ENCODE assay signal across 8 cellular contexts in genomic region chr22:24175160-24175808, GRCh38. TPM values are rescaled to one million over a fixed set of nuclear protein-coding genes. Genes with fewer than 3 reads are reported as not detected.
DNase-seq lines count a peak whose midpoint lies in the region; ATAC-seq, FAIRE-seq and TF ChIP-seq lines count a peak whose summit lies in the region.

No MANE protein-coding gene starts in this region.

- no peaks in the 10 kb centered on the region for H4K20me1 ChIP-seq in neural progenitor cell (ENCODE audit: low read depth)

- H2AFZ ChIP-seq in neural progenitor cell (replicated peaks), result no peak overlapping the region

- no peak overlapping the region for H3K4me3 ChIP-seq in A673 (ENCODE audit: low read depth, low read length, poor library complexity, severe bottlenecking)
- no peak overlapping the region for H3K4me3 ChIP-seq in fibroblast of the aortic adventitia (ENCODE audit: low read depth, low read length)
- H3K4me3 ChIP-seq in neural progenitor cell, result no peak overlapping the region
- H3K4me3 ChIP-seq in suprapubic skin, result no peak overlapping the region

- WGBS in suprapubic skin, result 66% methylated on average over 6 of the region's 11 CpGs

- H3K4me1 ChIP-seq in A673 (ENCODE audit: insufficient read depth, low read length, poor library complexity, severe bottlenecking) (no peaks in the 10 kb centered on the region), neural progenitor cell (no peaks in the 10 kb centered on the region), suprapubic skin (peaks cover 18% of the 10 kb centered on the region)

- ATAC-seq in HG03520 (IDR thresholded peaks at IDR 0.05; ENCODE audit: unreplicated experiment), result no peak

- peaks cover 25% of the 10 kb centered on the region for H3K36me3 Mint-ChIP-seq in activated T-helper 2 cell treated with anti-CD3 and anti-CD28 coated beads, Interferon-gamma antibody, Interleukin-2, Interleukin-4, amounts not matched to agents 10 μg/mL and 5 μg/mL and 100 μg/mL, durations not matched to agents 14 hours and 24 hours and 36 hours (ENCODE audit: low read depth)
- peaks cover 1% of the 10 kb centered on the region for H3K36me3 Mint-ChIP-seq in neural progenitor cell

- intact Hi-C loops in A673 (cut with micrococcal nuclease; ENCODE audit: unreplicated experiment), result loop anchor here (2.0 to 10.0 kb wide), 2 partner anchors 68 to 220 kb away; no protein-coding TSS in a partner anchor
- intact Hi-C loops in activated T-helper 2 cell treated with anti-CD3 and anti-CD28 coated beads, Interferon-gamma antibody, Interleukin-2, Interleukin-4, amounts not matched to agents 10 μg/mL and 5 μg/mL and 100 μg/mL, durations not matched to agents 14 hours and 24 hours and 36 hours (cut with micrococcal nuclease), result loop anchor here (10.0 kb wide), 1 partner anchor 190 kb away; the partner anchor contains the start of gene GSTT2

- H3K27ac ChIP-seq in A673 (ENCODE audit: low read depth, low read length, poor library complexity, severe bottlenecking) (no peak overlapping the region), neural progenitor cell (no peak overlapping the region), suprapubic skin (peak overlapping the region; percentile 15)

- no peaks in the 10 kb centered on the region for H3K9me3 Mint-ChIP-seq in activated T-helper 2 cell treated with anti-CD3 and anti-CD28 coated beads, Interferon-gamma antibody, Interleukin-2, Interleukin-4, amounts not matched to agents 10 μg/mL and 5 μg/mL and 100 μg/mL, durations not matched to agents 14 hours and 24 hours and 36 hours
- no peaks in the 10 kb centered on the region for H3K9me3 Mint-ChIP-seq in neural progenitor cell

- H3K27me3 ChIP-seq in A673 (replicated peaks; ENCODE audit: insufficient read depth, low read depth, low read length, poor library complexity) (no peaks in the 10 kb centered on the region), neural progenitor cell (no peaks in the 10 kb centered on the region), suprapubic skin (no peaks in the 10 kb centered on the region)

- H3K9me3 ChIP-seq in A673 (ENCODE audit: low read depth, low read length, poor library complexity, severe bottlenecking), result no peaks in the 10 kb centered on the region
- no peaks in the 10 kb centered on the region for H3K9me3 ChIP-seq in neural progenitor cell (ENCODE audit: low read depth)
- H3K9me3 ChIP-seq in suprapubic skin, result no peaks in the 10 kb centered on the region

- TF ChIP-seq POLR2A in GM12891 (IDR thresholded peaks at IDR 0.05; ENCODE audit: low read depth, low read length) (no peak), suprapubic skin (IDR thresholded peaks at IDR 0.05) (no peak)

- FAIRE-seq in GM12891 (lab: Jason Lieb, UNC) (peak; percentile 75), RCC 7860 (lab: Jason Lieb, UNC) (no peak)

- TF ChIP-seq EP300 in suprapubic skin (IDR thresholded peaks at IDR 0.05), result no peak

- no peaks in the 10 kb centered on the region for H3K4me1 Mint-ChIP-seq in activated T-helper 2 cell treated with anti-CD3 and anti-CD28 coated beads, Interferon-gamma antibody, Interleukin-2, Interleukin-4, amounts not matched to agents 10 μg/mL and 5 μg/mL and 100 μg/mL, durations not matched to agents 14 hours and 24 hours and 36 hours (ENCODE audit: low read depth)
- peaks cover 7% of the 10 kb centered on the region for H3K4me1 Mint-ChIP-seq in neural progenitor cell

- H3K36me3 ChIP-seq in A673 (ENCODE audit: insufficient read depth, low read length, poor library complexity, severe bottlenecking) (peaks cover 8% of the 10 kb centered on the region), neural progenitor cell (no peaks in the 10 kb centered on the region), suprapubic skin (peaks cover 71% of the 10 kb centered on the region)

- TF ChIP-seq CTCF in A673 (conservative IDR thresholded peaks at IDR 0.05; ENCODE audit: low read depth, low read length) (peak; percentile 75), fibroblast of the aortic adventitia (IDR thresholded peaks at IDR 0.05; ENCODE audit: insufficient read depth, low read length) (peak; percentile 96), neural progenitor cell (IDR thresholded peaks at IDR 0.05) (peak; percentile 74), suprapubic skin (IDR thresholded peaks at IDR 0.05) (peak; percentile 60 to 76)

- H3K4me2 ChIP-seq in neural progenitor cell, result no peak overlapping the region

- H3K27me3 Mint-ChIP-seq in activated T-helper 2 cell treated with anti-CD3 and anti-CD28 coated beads, Interferon-gamma antibody, Interleukin-2, Interleukin-4, amounts not matched to agents 10 μg/mL and 5 μg/mL and 100 μg/mL, durations not matched to agents 14 hours and 24 hours and 36 hours (ENCODE audit: low read depth), result no peaks in the 10 kb centered on the region
- no peaks in the 10 kb centered on the region for H3K27me3 Mint-ChIP-seq in neural progenitor cell (ENCODE audit: insufficient read depth, low read depth)

- no peak overlapping the region for H3K9ac ChIP-seq in neural progenitor cell

- no peaks in the 10 kb centered on the region for H3F3A ChIP-seq in neural progenitor cell (ENCODE audit: low read depth)

- H3K4me3 Mint-ChIP-seq in activated T-helper 2 cell treated with anti-CD3 and anti-CD28 coated beads, Interferon-gamma antibody, Interleukin-2, Interleukin-4, amounts not matched to agents 10 μg/mL and 5 μg/mL and 100 μg/mL, durations not matched to agents 14 hours and 24 hours and 36 hours (ENCODE audit: low read depth), result no peak overlapping the region
- H3K4me3 Mint-ChIP-seq in neural progenitor cell, result no peak overlapping the region

- DNase-seq in A673 (ENCODE audit: low spot score) (peak; percentile 75), GM12891 (ENCODE audit: insufficient read length, low spot score) (peak; percentile 82), RCC 7860 (ENCODE audit: low spot score) (peak; percentile 26), fibroblast of the aortic adventitia (ENCODE audit: low read depth) (peak; percentile 74), neural progenitor cell (ENCODE audit: low spot score) (peak; percentile 85), suprapubic skin (ENCODE audit: low spot score in 2 of 2) (peak; percentile 86 to 92)
- peak; percentile 41 for DNase-seq in activated T-helper 2 cell treated with anti-CD3 and anti-CD28 coated beads, Interferon-gamma antibody, Interleukin-2, Interleukin-4, amounts not matched to agents 10 μg/mL and 5 μg/mL and 100 μg/mL, durations not matched to agents 14 hours and 24 hours and 36 hours (ENCODE audit: low spot score)

- H3K27ac Mint-ChIP-seq in activated T-helper 2 cell treated with anti-CD3 and anti-CD28 coated beads, Interferon-gamma antibody, Interleukin-2, Interleukin-4, amounts not matched to agents 10 μg/mL and 5 μg/mL and 100 μg/mL, durations not matched to agents 14 hours and 24 hours and 36 hours, result no peak overlapping the region
- H3K27ac Mint-ChIP-seq in neural progenitor cell, result peak overlapping the region; percentile 72

- no peaks in the 10 kb centered on the region for H3K79me2 ChIP-seq in neural progenitor cell (ENCODE audit: low read depth)

- CTCF ChIA-PET in A673 (lab: Charles Lee), result interaction anchor here (0.5 to 2.2 kb wide), 6 partner anchors 18 to 362 kb away, joined by 3 to 9 read pairs (median 4); partner anchors contain the start of gene MIF

- no TSS peak for BruUV-seq in A673 (replicated peaks; lab: Mats Ljungman, UMichigan)

- POLR2A ChIA-PET in A673 (lab: Charles Lee; ENCODE audit: low non-redundant PET), result no interaction called here

TF ChIP-seq in GM12891, 5 proteins besides CTCF, POLR2A, EP300 and RAD21:
- no peak for TF ChIP-seq TAF1 (IDR thresholded peaks at IDR 0.05; ENCODE audit: low read depth, low read length)
- no peak for TF ChIP-seq PAX5 (IDR thresholded peaks at IDR 0.05; ENCODE audit: insufficient read depth, low read length, severe bottlenecking)
- TF ChIP-seq SPI1 (IDR thresholded peaks at IDR 0.05; ENCODE audit: low read depth, low read length), result no peak
- no peak for TF ChIP-seq POLR2AphosphoS5 (IDR thresholded peaks at IDR 0.05; ENCODE audit: low read depth, low read length)
- TF ChIP-seq POU2F2 (IDR thresholded peaks at IDR 0.05; ENCODE audit: low read depth, low read length), result no peak

RNA-seq across cellular contexts. Expression of gene SUSD2, which starts 6.0 kb away (rescaled TPM):
- 0.94 and 1.3 TPM in 2 replicates for total RNA-seq in A673 (2021)
- 0.08 TPM for polyA plus RNA-seq in GM12891 (2012; ENCODE audit: low read depth, missing spikeins)
- total RNA-seq in activated T-helper 2 cell treated with anti-CD3 and anti-CD28 coated beads, Interferon-gamma antibody, Interleukin-2, Interleukin-4, amounts not matched to agents 10 μg/mL and 5 μg/mL and 100 μg/mL, durations not matched to agents 14 hours and 24 hours and 36 hours, result 0.32 and 0.64 TPM in 2 replicates
- 0.99 and 5.6 TPM in 2 replicates for total RNA-seq in fibroblast of the aortic adventitia (ENCODE audit: low replicate concordance)
- total RNA-seq in neural progenitor cell (ENCODE audit: low replicate concordance), result 0.02 and 0.25 TPM in 2 replicates
- total RNA-seq in suprapubic skin, result 10 to 100 TPM in 3 of 4 donors, 1 to 10 TPM in 1; 5.1 to 41.4 (median 29.0) TPM

Comparison
In these comparisons a context has a peak if more than half of its experiments do, and no peak if none do; other contexts are left out.
1. DNase-seq: peak in every context shown above with its lines; median percentile 89 in suprapubic skin; 85 in neural progenitor cell; 82 in GM12891; 75 in A673; 74 in fibroblast of the aortic adventitia; 41 in activated T-helper 2 cell treated with anti-CD3 and anti-CD28 coated beads, Interferon-gamma antibody, Interleukin-2, Interleukin-4, amounts not matched to agents 10 μg/mL and 5 μg/mL and 100 μg/mL, durations not matched to agents 14 hours and 24 hours and 36 hours; 26 in RCC 7860.